1 cellular context compared by ENCODE assay signal in the genomic region with DNA sequence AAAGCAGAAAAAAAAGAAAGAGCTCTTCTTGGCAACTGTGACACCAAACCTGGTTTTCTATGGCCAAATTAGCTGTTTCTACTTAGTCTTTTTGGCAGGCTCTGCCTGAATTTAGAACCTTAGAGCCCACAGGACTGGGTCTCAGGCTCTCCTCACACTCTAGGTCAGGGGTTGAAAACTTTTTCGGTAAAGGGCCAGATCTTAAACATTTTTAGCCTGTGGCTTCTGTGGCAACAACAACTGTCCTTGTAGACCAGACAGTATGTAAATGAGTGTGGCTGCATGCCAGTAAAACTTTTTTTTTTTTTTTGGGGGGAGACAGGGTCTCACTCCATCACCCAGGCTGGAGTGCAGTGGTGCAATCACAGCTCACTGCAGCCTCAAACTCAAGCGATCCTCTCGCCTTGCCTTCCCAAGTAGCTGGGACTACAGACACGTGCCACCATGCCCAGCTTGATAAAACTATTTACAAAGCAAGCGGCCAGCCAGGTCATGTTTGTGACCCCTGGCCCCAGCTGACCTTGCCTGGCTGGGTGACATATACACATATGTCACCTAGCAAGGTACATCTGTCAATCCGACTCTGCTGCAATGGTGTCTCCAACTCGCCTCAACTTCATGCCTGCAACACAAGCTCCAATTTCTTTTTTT.
TF ChIP-seq lines count a peak whose summit lies in the region.

No MANE protein-coding gene starts in this region.

TF ChIP-seq in HepG2, 621 proteins besides CTCF, POLR2A, EP300 and RAD21 (continues in another document):
- TF ChIP-seq HNRNPK (IDR thresholded peaks at IDR 0.05; ENCODE audit: low read depth, low read length, poor library complexity, severe bottlenecking), result no peak
- TF ChIP-seq ZNF30 (CRISPR knock-in tag; IDR thresholded peaks at IDR 0.05), result no peak
- TF ChIP-seq, protein P1, sequence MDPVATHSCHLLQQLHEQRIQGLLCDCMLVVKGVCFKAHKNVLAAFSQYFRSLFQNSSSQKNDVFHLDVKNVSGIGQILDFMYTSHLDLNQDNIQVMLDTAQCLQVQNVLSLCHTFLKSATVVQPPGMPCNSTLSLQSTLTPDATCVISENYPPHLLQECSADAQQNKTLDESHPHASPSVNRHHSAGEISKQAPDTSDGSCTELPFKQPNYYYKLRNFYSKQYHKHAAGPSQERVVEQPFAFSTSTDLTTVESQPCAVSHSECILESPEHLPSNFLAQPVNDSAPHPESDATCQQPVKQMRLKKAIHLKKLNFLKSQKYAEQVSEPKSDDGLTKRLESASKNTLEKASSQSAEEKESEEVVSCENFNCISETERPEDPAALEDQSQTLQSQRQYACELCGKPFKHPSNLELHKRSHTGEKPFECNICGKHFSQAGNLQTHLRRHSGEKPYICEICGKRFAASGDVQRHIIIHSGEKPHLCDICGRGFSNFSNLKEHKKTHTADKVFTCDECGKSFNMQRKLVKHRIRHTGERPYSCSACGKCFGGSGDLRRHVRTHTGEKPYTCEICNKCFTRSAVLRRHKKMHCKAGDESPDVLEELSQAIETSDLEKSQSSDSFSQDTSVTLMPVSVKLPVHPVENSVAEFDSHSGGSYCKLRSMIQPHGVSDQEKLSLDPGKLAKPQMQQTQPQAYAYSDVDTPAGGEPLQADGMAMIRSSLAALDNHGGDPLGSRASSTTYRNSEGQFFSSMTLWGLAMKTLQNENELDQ (CRISPR knock-in tag; IDR thresholded peaks at IDR 0.05; ENCODE audit: borderline replicate concordance), result no peak
- TF ChIP-seq, protein P2, sequence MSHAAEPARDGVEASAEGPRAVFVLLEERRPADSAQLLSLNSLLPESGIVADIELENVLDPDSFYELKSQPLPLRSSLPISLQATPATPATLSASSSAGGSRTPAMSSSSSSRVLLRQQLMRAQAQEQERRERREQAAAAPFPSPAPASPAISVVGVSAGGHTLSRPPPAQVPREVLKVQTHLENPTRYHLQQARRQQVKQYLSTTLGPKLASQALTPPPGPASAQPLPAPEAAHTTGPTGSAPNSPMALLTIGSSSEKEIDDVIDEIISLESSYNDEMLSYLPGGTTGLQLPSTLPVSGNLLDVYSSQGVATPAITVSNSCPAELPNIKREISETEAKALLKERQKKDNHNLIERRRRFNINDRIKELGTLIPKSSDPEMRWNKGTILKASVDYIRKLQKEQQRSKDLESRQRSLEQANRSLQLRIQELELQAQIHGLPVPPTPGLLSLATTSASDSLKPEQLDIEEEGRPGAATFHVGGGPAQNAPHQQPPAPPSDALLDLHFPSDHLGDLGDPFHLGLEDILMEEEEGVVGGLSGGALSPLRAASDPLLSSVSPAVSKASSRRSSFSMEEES (CRISPR knock-in tag; IDR thresholded peaks at IDR 0.05), result peak; percentile 61; the same call in 1 of the 2 replicates
- no peak for TF ChIP-seq NFE2 (CRISPR knock-in tag; IDR thresholded peaks at IDR 0.05)
- TF ChIP-seq, protein P3, sequence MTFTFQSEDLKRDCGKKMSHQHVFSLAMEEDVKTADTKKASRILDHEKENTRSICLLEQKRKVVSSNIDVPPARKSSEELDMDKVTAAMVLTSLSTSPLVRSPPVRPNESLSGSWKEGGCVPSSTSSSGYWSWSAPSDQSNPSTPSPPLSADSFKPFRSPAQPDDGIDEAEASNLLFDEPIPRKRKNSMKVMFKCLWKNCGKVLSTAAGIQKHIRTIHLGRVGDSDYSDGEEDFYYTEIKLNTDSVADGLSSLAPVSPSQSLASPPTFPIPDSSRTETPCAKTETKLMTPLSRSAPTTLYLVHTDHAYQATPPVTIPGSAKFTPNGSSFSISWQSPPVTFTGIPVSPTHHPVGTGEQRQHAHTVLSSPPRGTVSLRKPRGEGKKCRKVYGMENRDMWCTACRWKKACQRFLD (CRISPR knock-in tag; IDR thresholded peaks at IDR 0.05; ENCODE audit: borderline replicate concordance), result no peak
- 0 out of 2 replicates have a peak, but pooled peaks have one; percentile 37 for TF ChIP-seq MZF1 (CRISPR knock-in tag; IDR thresholded peaks at IDR 0.05; ENCODE audit: borderline replicate concordance)
- no peak; the same call in 1 of the 2 replicates for TF ChIP-seq ZSCAN21 (CRISPR knock-in tag; IDR thresholded peaks at IDR 0.05; ENCODE audit: borderline replicate concordance)
- TF ChIP-seq ZNF484 (CRISPR knock-in tag; IDR thresholded peaks at IDR 0.05; ENCODE audit: borderline replicate concordance, low read depth), result no peak
- no peak for TF ChIP-seq REL (CRISPR knock-in tag; conservative IDR thresholded peaks at IDR 0.05)
- peak; percentile 94 for TF ChIP-seq FOXA3 (CRISPR knock-in tag; IDR thresholded peaks at IDR 0.05)
- peak; percentile 91 for TF ChIP-seq NR2C2 (CRISPR knock-in tag; IDR thresholded peaks at IDR 0.05; ENCODE audit: borderline replicate concordance)
- TF ChIP-seq ZBTB20 (CRISPR knock-in tag; IDR thresholded peaks at IDR 0.05; ENCODE audit: borderline replicate concordance, low read depth), result peak; percentile 89
- TF ChIP-seq YY1 (IDR thresholded peaks at IDR 0.05; ENCODE audit: insufficient read depth, insufficient replicate concordance, low read depth, low read length), result no peak
- no peak for TF ChIP-seq ZFP36L2 (CRISPR knock-in tag; IDR thresholded peaks at IDR 0.05)
- TF ChIP-seq NCOA2 (CRISPR knock-in tag; IDR thresholded peaks at IDR 0.05), result peak; percentile 78
- TF ChIP-seq, protein P4, sequence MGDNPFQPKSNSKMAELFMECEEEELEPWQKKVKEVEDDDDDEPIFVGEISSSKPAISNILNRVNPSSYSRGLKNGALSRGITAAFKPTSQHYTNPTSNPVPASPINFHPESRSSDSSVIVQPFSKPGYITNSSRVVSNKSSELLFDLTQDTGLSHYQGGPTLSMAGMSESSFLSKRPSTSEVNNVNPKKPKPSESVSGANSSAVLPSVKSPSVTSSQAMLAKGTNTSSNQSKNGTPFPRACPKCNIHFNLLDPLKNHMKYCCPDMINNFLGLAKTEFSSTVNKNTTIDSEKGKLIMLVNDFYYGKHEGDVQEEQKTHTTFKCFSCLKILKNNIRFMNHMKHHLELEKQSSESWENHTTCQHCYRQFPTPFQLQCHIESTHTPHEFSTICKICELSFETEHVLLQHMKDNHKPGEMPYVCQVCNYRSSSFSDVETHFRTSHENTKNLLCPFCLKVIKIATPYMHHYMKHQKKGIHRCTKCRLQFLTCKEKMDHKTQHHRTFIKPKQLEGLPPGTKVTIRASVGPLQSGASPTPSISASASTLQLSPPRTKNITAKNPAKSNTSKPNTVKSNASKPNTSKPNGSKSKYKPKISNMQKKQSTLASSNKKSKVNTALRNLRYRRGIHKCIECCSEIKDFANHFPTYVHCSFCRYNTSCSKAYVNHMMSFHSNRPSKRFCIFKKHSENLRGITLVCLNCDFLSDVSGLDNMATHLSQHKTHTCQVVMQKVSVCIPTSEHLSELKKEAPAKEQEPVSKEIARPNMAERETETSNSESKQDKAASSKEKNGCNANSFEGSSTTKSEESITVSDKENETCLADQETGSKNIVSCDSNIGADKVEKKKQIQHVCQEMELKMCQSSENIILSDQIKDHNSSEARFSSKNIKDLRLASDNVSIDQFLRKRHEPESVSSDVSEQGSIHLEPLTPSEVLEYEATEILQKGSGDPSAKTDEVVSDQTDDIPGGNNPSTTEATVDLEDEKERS (CRISPR knock-in tag; IDR thresholded peaks at IDR 0.05), result peak; percentile 52; the same call in 1 of the 2 replicates
- TF ChIP-seq SYNCRIP (IDR thresholded peaks at IDR 0.05; ENCODE audit: insufficient read depth, low read depth, low read length), result no peak
- TF ChIP-seq, protein P5, sequence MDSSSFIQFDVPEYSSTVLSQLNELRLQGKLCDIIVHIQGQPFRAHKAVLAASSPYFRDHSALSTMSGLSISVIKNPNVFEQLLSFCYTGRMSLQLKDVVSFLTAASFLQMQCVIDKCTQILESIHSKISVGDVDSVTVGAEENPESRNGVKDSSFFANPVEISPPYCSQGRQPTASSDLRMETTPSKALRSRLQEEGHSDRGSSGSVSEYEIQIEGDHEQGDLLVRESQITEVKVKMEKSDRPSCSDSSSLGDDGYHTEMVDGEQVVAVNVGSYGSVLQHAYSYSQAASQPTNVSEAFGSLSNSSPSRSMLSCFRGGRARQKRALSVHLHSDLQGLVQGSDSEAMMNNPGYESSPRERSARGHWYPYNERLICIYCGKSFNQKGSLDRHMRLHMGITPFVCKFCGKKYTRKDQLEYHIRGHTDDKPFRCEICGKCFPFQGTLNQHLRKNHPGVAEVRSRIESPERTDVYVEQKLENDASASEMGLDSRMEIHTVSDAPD (CRISPR knock-in tag; IDR thresholded peaks at IDR 0.05), result peak; percentile 76
- no peak for TF ChIP-seq GTF3A (CRISPR knock-in tag; conservative IDR thresholded peaks at IDR 0.05)
- TF ChIP-seq, protein P6, sequence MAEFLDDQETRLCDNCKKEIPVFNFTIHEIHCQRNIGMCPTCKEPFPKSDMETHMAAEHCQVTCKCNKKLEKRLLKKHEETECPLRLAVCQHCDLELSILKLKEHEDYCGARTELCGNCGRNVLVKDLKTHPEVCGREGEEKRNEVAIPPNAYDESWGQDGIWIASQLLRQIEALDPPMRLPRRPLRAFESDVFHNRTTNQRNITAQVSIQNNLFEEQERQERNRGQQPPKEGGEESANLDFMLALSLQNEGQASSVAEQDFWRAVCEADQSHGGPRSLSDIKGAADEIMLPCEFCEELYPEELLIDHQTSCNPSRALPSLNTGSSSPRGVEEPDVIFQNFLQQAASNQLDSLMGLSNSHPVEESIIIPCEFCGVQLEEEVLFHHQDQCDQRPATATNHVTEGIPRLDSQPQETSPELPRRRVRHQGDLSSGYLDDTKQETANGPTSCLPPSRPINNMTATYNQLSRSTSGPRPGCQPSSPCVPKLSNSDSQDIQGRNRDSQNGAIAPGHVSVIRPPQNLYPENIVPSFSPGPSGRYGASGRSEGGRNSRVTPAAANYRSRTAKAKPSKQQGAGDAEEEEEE (CRISPR knock-in tag; IDR thresholded peaks at IDR 0.05; ENCODE audit: borderline replicate concordance), result no peak
- no peak for TF ChIP-seq U2AF2 (IDR thresholded peaks at IDR 0.05; ENCODE audit: low read depth, low read length)
- no peak for TF ChIP-seq STAT5B (CRISPR knock-in tag; IDR thresholded peaks at IDR 0.05)
- TF ChIP-seq ZC3H13 (CRISPR knock-in tag; IDR thresholded peaks at IDR 0.05), result no peak
- no peak for TF ChIP-seq ZFP62 (CRISPR knock-in tag; IDR thresholded peaks at IDR 0.05)
- peak; percentile 38; the same call in 1 of the 2 replicates for TF ChIP-seq ZNF629 (CRISPR knock-in tag; conservative IDR thresholded peaks at IDR 0.05)
- TF ChIP-seq ZZZ3 (CRISPR knock-in tag; IDR thresholded peaks at IDR 0.05; ENCODE audit: borderline replicate concordance), result no peak
- TF ChIP-seq ZNF619 (CRISPR knock-in tag; IDR thresholded peaks at IDR 0.05), result no peak
- TF ChIP-seq EEA1 (CRISPR knock-in tag; IDR thresholded peaks at IDR 0.05; ENCODE audit: borderline replicate concordance), result no peak
- TF ChIP-seq MIER3 (CRISPR knock-in tag; IDR thresholded peaks at IDR 0.05; ENCODE audit: borderline replicate concordance), result peak; percentile 87; the same call in 1 of the 2 replicates
- TF ChIP-seq ZIK1 (CRISPR knock-in tag; IDR thresholded peaks at IDR 0.05; ENCODE audit: borderline replicate concordance, low read depth), result no peak
- no peak for TF ChIP-seq GABPB1 (CRISPR knock-in tag; IDR thresholded peaks at IDR 0.05)
- TF ChIP-seq HOXA9 (CRISPR knock-in tag; IDR thresholded peaks at IDR 0.05; ENCODE audit: borderline replicate concordance), result no peak
- TF ChIP-seq MEF2D (CRISPR knock-in tag; IDR thresholded peaks at IDR 0.05), result peak; percentile 67; the same call in 1 of the 2 replicates
- TF ChIP-seq TEAD3 (CRISPR knock-in tag; optimal IDR thresholded peaks at IDR 0.05; ENCODE audit: borderline replicate concordance), result peak; percentile 66
- TF ChIP-seq, protein P7, sequence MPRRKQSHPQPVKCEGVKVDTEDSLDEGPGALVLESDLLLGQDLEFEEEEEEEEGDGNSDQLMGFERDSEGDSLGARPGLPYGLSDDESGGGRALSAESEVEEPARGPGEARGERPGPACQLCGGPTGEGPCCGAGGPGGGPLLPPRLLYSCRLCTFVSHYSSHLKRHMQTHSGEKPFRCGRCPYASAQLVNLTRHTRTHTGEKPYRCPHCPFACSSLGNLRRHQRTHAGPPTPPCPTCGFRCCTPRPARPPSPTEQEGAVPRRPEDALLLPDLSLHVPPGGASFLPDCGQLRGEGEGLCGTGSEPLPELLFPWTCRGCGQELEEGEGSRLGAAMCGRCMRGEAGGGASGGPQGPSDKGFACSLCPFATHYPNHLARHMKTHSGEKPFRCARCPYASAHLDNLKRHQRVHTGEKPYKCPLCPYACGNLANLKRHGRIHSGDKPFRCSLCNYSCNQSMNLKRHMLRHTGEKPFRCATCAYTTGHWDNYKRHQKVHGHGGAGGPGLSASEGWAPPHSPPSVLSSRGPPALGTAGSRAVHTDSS (CRISPR knock-in tag; conservative IDR thresholded peaks at IDR 0.05), result no peak
- TF ChIP-seq ZMYM4 (CRISPR knock-in tag; IDR thresholded peaks at IDR 0.05), result peak; percentile 72
- TF ChIP-seq, protein P8, sequence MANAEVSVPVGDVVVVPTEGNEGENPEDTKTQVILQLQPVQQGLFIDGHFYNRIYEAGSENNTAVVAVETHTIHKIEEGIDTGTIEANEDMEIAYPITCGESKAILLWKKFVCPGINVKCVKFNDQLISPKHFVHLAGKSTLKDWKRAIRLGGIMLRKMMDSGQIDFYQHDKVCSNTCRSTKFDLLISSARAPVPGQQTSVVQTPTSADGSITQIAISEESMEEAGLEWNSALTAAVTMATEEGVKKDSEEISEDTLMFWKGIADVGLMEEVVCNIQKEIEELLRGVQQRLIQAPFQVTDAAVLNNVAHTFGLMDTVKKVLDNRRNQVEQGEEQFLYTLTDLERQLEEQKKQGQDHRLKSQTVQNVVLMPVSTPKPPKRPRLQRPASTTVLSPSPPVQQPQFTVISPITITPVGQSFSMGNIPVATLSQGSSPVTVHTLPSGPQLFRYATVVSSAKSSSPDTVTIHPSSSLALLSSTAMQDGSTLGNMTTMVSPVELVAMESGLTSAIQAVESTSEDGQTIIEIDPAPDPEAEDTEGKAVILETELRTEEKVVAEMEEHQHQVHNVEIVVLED (CRISPR knock-in tag; IDR thresholded peaks at IDR 0.05; ENCODE audit: borderline replicate concordance), result peak; percentile 17; the same call in 1 of the 2 replicates
- TF ChIP-seq KLF11 (CRISPR knock-in tag; IDR thresholded peaks at IDR 0.05), result no peak
- TF ChIP-seq, protein P9, sequence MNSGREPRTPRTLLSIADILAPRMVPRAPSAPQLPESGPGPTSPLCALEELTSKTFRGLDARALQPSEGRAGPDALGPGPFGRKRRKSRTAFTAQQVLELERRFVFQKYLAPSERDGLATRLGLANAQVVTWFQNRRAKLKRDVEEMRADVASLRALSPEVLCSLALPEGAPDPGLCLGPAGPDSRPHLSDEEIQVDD (CRISPR knock-in tag; IDR thresholded peaks at IDR 0.05; ENCODE audit: borderline replicate concordance), result no peak
- TF ChIP-seq, protein P10, sequence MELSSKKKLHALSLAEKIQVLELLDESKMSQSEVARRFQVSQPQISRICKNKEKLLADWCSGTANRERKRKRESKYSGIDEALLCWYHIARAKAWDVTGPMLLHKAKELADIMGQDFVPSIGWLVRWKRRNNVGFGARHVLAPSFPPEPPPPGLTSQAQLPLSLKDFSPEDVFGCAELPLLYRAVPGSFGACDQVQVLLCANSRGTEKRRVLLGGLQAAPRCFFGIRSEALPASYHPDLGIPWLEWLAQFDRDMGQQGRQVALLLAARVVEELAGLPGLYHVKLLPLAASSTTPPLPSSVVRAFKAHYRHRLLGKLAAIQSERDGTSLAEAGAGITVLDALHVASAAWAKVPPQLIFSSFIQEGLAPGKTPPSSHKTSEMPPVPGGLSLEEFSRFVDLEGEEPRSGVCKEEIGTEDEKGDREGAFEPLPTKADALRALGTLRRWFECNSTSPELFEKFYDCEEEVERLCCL (CRISPR knock-in tag; IDR thresholded peaks at IDR 0.05; ENCODE audit: borderline replicate concordance), result no peak
- TF ChIP-seq, protein P11, sequence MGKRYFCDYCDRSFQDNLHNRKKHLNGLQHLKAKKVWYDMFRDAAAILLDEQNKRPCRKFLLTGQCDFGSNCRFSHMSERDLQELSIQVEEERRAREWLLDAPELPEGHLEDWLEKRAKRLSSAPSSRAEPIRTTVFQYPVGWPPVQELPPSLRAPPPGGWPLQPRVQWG (CRISPR knock-in tag; IDR thresholded peaks at IDR 0.05; ENCODE audit: borderline replicate concordance, low read depth), result no peak
- no peak for TF ChIP-seq SIN3B (IDR thresholded peaks at IDR 0.05; ENCODE audit: low read length)
